ENCODE assay signal across 8 cellular contexts in the genomic region with DNA sequence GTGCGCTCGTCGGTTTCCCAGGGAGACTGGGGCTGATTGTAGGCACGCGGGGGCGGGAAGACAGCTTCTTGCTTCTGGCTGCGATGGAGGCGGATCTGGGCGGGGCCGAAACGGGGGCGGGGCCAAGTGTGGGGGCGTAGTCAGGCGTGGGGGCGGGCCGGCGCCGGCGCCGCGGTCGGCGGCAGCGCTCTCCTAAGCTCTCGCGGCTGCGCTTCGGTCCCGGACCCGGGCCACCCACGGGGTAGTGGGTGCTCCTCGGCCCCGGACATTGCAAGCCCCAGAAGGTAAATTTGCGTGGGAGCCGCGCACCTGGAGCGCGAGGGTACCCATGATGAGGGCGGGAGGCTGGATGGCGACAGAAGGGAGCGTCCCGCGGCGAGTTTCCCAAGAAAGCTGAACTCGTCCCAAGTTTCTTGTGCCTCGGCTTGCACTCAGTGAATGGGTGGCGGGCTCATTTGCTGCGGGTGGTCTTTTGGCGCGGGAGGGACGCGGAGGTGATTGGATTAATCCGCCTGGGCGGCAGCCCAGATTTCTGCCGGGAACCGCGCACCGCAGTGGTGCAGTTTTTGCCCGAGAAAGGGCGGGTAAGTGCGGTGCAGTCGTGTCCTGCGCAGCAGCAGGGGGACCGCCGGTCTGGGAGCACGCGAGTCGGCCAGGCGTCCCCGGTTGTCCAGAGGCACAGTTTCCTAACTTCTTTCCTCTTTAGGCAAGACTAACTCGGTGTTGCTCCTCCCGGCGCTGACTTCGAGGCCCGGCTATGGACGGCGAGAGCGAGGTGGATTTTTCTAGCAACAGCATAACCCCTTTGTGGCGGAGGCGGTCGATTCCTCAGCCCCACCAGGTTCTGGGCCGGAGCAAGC. TPM values are rescaled to one million over a fixed set of nuclear protein-coding genes. Genes with fewer than 3 reads are reported as not detected.
DNase-seq lines count a peak whose midpoint lies in the region; ATAC-seq and TF ChIP-seq lines count a peak whose summit lies in the region.

A gene with protein sequence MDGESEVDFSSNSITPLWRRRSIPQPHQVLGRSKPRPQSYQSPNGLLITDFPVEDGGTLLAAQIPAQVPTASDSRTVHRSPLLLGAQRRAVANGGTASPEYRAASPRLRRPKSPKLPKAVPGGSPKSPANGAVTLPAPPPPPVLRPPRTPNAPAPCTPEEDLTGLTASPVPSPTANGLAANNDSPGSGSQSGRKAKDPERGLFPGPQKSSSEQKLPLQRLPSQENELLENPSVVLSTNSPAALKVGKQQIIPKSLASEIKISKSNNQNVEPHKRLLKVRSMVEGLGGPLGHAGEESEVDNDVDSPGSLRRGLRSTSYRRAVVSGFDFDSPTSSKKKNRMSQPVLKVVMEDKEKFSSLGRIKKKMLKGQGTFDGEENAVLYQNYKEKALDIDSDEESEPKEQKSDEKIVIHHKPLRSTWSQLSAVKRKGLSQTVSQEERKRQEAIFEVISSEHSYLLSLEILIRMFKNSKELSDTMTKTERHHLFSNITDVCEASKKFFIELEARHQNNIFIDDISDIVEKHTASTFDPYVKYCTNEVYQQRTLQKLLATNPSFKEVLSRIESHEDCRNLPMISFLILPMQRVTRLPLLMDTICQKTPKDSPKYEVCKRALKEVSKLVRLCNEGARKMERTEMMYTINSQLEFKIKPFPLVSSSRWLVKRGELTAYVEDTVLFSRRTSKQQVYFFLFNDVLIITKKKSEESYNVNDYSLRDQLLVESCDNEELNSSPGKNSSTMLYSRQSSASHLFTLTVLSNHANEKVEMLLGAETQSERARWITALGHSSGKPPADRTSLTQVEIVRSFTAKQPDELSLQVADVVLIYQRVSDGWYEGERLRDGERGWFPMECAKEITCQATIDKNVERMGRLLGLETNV (plus strand): TSS at position 155 of the 860 bp plus-strand sequence. CDS start 603 bp downstream, at position 758.

- peak within 1 kb of the TSS; percentile 85 to 97 (median 92) for H3K4me3 Mint-ChIP-seq in nephron

- H3K27ac ChIP-seq in Panc1 (ENCODE audit: low read length) = peak within 1 kb of the TSS; percentile 55; the same call in 1 of the 2 replicates

- H3K27ac Mint-ChIP-seq in nephron = peak within 1 kb of the TSS; percentile 9 to 48 (median 43)

- BruUV-seq in Panc1 (replicated peaks; lab: Mats Ljungman, UMichigan) = no TSS peak

- no peaks in the 10 kb centered on the region for H3K36me3 Mint-ChIP-seq in nephron (ENCODE audit: low read depth)

- DNase-seq in AG09319 (ENCODE audit: extremely low read depth, low read depth) (peak; percentile 12), Panc1 (ENCODE audit: low read depth, low spot score) (no peak), fibroblast of pulmonary artery (ENCODE audit: low read depth) (peak; percentile 75)
- DNase-seq in activated T-helper 1 cell treated with anti-CD3 and anti-CD28 coated beads, Interleukin-2, amount 50 U/mL, for 16 hours (ENCODE audit: low read depth in 1 of 2, low spot score in 1 of 2) = peak; percentile 45 to 46
- DNase-seq in stimulated activated naive CD4-positive, alpha-beta T cell treated with Interleukin-2 at 50 U/mL for 16 hours (lab: John Stamatoyannopoulos, UW) = peak; percentile 63

- H3K36me3 ChIP-seq in Panc1 (ENCODE audit: control insufficient read depth, insufficient read depth, low read length) = no peaks in the 10 kb centered on the region; the same call in 1 of the 2 replicates

- peaks cover 21% of the 10 kb centered on the region for H3K4me1 Mint-ChIP-seq in nephron

- in situ Hi-C loops in Panc1 (cut with HindIII; ENCODE audit: low pct_unique_long_range_greater_than_20kb, low sequenced_read_pairs) = no loop called here

- CTCF ChIA-PET in Panc1 (lab: Charles Lee) = no interaction called here

- ATAC-seq in GM19328 (IDR thresholded peaks at IDR 0.05; ENCODE audit: unreplicated experiment) = peak; percentile 69
- ATAC-seq in HG03571 (IDR thresholded peaks at IDR 0.05; ENCODE audit: unreplicated experiment) = peak; percentile 69
- peak; percentile 94 for ATAC-seq in Panc1

- H3K9me3 Mint-ChIP-seq in nephron = no peaks in the 10 kb centered on the region

- H3K27me3 Mint-ChIP-seq in nephron (ENCODE audit: low read depth) = peaks cover 21% of the 10 kb centered on the region

- TF ChIP-seq CTCF in AG09319 (IDR thresholded peaks at IDR 0.05; ENCODE audit: low read depth, low read length) (no peak), Panc1 (IDR thresholded peaks at IDR 0.05) (no peak), fibroblast of pulmonary artery (IDR thresholded peaks at IDR 0.05; ENCODE audit: low read length, missing control alignments) (no peak), nephron (IDR thresholded peaks at IDR 0.05; ENCODE audit: unreplicated experiment in 3 of 3) (no peak)

- intact Hi-C loops in Panc1 (cut with micrococcal nuclease; ENCODE audit: unreplicated experiment) = loop anchor here (10.0 kb wide), 1 partner anchor 123 kb away; no protein-coding TSS in a partner anchor

- peaks cover 6% of the 10 kb centered on the region; the same call in 1 of the 2 replicates for H3K4me1 ChIP-seq in Panc1 (ENCODE audit: control insufficient read depth, insufficient read depth, low read length)

- H3K9me3 ChIP-seq in Panc1 (ENCODE audit: control insufficient read depth, insufficient read depth, low read depth, low read length) = no peaks in the 10 kb centered on the region

- peaks cover 24% of the 10 kb centered on the region for H3K27me3 ChIP-seq in Panc1 (ENCODE audit: control insufficient read depth, insufficient read depth, low read length)

- POLR2A ChIA-PET in Panc1 (lab: Charles Lee) = no interaction called here

- peak within 1 kb of the TSS; percentile 55 to 70 for H3K4me3 ChIP-seq in Panc1 (ENCODE audit: low read depth in 2 of 2, low read length in 2 of 2)
- H3K4me3 ChIP-seq in fibroblast of pulmonary artery (replicated peaks; ENCODE audit: low read depth, low read length) = peak within 1 kb of the TSS; percentile 86

RNA-seq across cellular contexts. Expression of the gene that starts here (rescaled TPM):
- total RNA-seq in Panc1 (2021; ENCODE audit: unreplicated experiment) = 2.0 TPM
- 1.4 TPM for polyA plus RNA-seq in Panc1 (2012; ENCODE audit: insufficient read length)
